1 cellular context compared by ENCODE assay signal in the genomic region with DNA sequence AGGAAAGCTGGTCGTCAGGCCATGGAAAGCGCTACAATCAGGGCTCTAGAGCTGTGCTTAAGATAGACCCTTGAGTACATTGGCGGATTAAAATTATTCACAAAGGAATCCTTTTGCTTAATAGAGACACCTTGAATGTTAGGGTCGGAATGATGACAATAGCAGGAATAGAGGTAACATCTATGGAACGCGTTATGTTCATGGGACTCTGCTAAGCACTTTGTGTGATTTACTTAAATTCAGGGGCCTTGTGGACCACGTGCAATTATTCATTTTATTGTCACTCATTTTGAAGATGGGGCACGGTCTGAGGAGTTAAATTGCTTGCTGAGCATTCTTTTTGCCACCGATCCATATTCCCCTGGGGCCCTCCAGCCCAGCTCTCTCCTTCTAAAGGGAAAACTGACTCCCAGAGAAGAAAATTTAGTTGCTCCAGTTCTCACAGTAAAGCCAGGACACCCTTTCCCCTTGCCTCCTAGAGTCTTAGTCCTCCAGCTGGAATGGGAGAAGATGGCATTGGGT.
TF ChIP-seq lines count a peak whose summit lies in the region.

No MANE protein-coding gene starts in this region.

TF ChIP-seq in IMR-90, 13 proteins besides CTCF, POLR2A, EP300 and RAD21 (continued from another document):
- TF ChIP-seq RFX5 (IDR thresholded peaks at IDR 0.05; ENCODE audit: low read depth, low read length) (no peak), MXI1 (IDR thresholded peaks at IDR 0.05; ENCODE audit: borderline replicate concordance, low read depth, low read length) (no peak), FOS (IDR thresholded peaks at IDR 0.05; ENCODE audit: low read depth, low read length) (no peak), NFE2L2 (IDR thresholded peaks at IDR 0.05; ENCODE audit: low read depth, low read length) (no peak), CEBPB (IDR thresholded peaks at IDR 0.05; ENCODE audit: low read depth, low read length) (no peak), SMC3 (IDR thresholded peaks at IDR 0.05; ENCODE audit: low read depth, low read length) (no peak), RCOR1 (IDR thresholded peaks at IDR 0.05; ENCODE audit: insufficient replicate concordance, low read length) (no peak)
